ENCODE assay signal across 8 cellular contexts in genomic region chr14:105351920-105352871, GRCh38. TPM values are rescaled to one million over a fixed set of nuclear protein-coding genes. Genes with fewer than 3 reads are reported as not detected.
DNase-seq lines count a peak whose midpoint lies in the region; ATAC-seq and TF ChIP-seq lines count a peak whose summit lies in the region.

No MANE protein-coding gene starts in this region.

- peak; percentile 64 for ATAC-seq in GM18511 (IDR thresholded peaks at IDR 0.05; ENCODE audit: unreplicated experiment)
- peak; percentile 99 for ATAC-seq in stimulated activated naive B cell treated with anti-CD40 and anti-IgM and Interleukin-4, amounts not matched to agents 10 μg/mL and 1 μg/mL and 100 μg/mL, for 72 hours (replicated peaks)

- TF ChIP-seq CTCF in LNCAP (IDR thresholded peaks at IDR 0.05) (peak; percentile 82), Peyer's patch (IDR thresholded peaks at IDR 0.05) (peak; percentile 65 to 93 (median 88)), nephron (IDR thresholded peaks at IDR 0.05; ENCODE audit: unreplicated experiment in 3 of 3) (peak; percentile 74 to 81 (median 80))

- H3K27ac Mint-ChIP-seq in activated T-cell treated with anti-CD3 and anti-CD28 coated beads, Interleukin-2, amount 50 U/mL, for 24 hours = no peak overlapping the region
- H3K27ac Mint-ChIP-seq in nephron = peak overlapping the region in 2 of 3 experiments; percentile 56 to 72
- H3K27ac Mint-ChIP-seq in stimulated activated naive B cell treated with anti-CD40 and anti-IgM and Interleukin-4, amounts not matched to agents 10 μg/mL and 1 μg/mL and 100 μg/mL, for 72 hours = peak overlapping the region; percentile 62

- peaks cover 0 to 3% (median 0%) of the 10 kb centered on the region in 4 donors for H3K4me1 ChIP-seq in Peyer's patch

- peaks cover 3% of the 10 kb centered on the region for H3K4me1 Mint-ChIP-seq in activated T-cell treated with anti-CD3 and anti-CD28 coated beads, Interleukin-2, amount 50 U/mL, for 24 hours (ENCODE audit: low read depth)
- H3K4me1 Mint-ChIP-seq in nephron = peaks cover 8% of the 10 kb centered on the region
- H3K4me1 Mint-ChIP-seq in stimulated activated naive B cell treated with anti-CD40 and anti-IgM and Interleukin-4, amounts not matched to agents 10 μg/mL and 1 μg/mL and 100 μg/mL, for 72 hours = peaks cover 5 to 7% of the 10 kb centered on the region in 2 donors

- no peak for TF ChIP-seq POLR2A in Peyer's patch (IDR thresholded peaks at IDR 0.05)

- H3K4me3 ChIP-seq in Peyer's patch = no peak overlapping the region

- peaks cover 0 to 24% (median 0%) of the 10 kb centered on the region in 3 donors for H3K36me3 ChIP-seq in Peyer's patch

- H3K27ac ChIP-seq in Peyer's patch = no peak overlapping the region

- no peaks in the 10 kb centered on the region for H3K9me3 Mint-ChIP-seq in activated T-cell treated with anti-CD3 and anti-CD28 coated beads, Interleukin-2, amount 50 U/mL, for 24 hours
- H3K9me3 Mint-ChIP-seq in nephron = no peaks in the 10 kb centered on the region
- no peaks in the 10 kb centered on the region for H3K9me3 Mint-ChIP-seq in stimulated activated naive B cell treated with anti-CD40 and anti-IgM and Interleukin-4, amounts not matched to agents 10 μg/mL and 1 μg/mL and 100 μg/mL, for 72 hours

- peaks cover 4% of the 10 kb centered on the region for H3K36me3 Mint-ChIP-seq in activated T-cell treated with anti-CD3 and anti-CD28 coated beads, Interleukin-2, amount 50 U/mL, for 24 hours (ENCODE audit: low read depth)
- no peaks in the 10 kb centered on the region for H3K36me3 Mint-ChIP-seq in nephron (ENCODE audit: low read depth)
- H3K36me3 Mint-ChIP-seq in stimulated activated naive B cell treated with anti-CD40 and anti-IgM and Interleukin-4, amounts not matched to agents 10 μg/mL and 1 μg/mL and 100 μg/mL, for 72 hours = peaks cover 7 to 13% of the 10 kb centered on the region in 2 donors

- no peaks in the 10 kb centered on the region for H3K27me3 ChIP-seq in Peyer's patch

- DNase-seq in A172 (ENCODE audit: low spot score) (peak; percentile 80), Peyer's patch (peak; percentile 82 to 94 (median 86)), fibroblast of gingiva (ENCODE audit: low read depth) (peak; percentile 73)
- DNase-seq in activated T-cell treated with anti-CD3 and anti-CD28 coated beads, Interleukin-2, amount 50 U/mL, for 24 hours = peak; percentile 88
- peak; percentile 80 for DNase-seq in stimulated activated naive B cell treated with anti-CD40 and anti-IgM and Interleukin-4, amounts not matched to agents 10 μg/mL and 1 μg/mL and 100 μg/mL, for 72 hours

- H3K4me3 Mint-ChIP-seq in activated T-cell treated with anti-CD3 and anti-CD28 coated beads, Interleukin-2, amount 50 U/mL, for 24 hours = no peak overlapping the region
- H3K4me3 Mint-ChIP-seq in nephron = no peak overlapping the region
- no peak overlapping the region for H3K4me3 Mint-ChIP-seq in stimulated activated naive B cell treated with anti-CD40 and anti-IgM and Interleukin-4, amounts not matched to agents 10 μg/mL and 1 μg/mL and 100 μg/mL, for 72 hours

- H3K27me3 Mint-ChIP-seq in activated T-cell treated with anti-CD3 and anti-CD28 coated beads, Interleukin-2, amount 50 U/mL, for 24 hours = no peaks in the 10 kb centered on the region
- no peaks in the 10 kb centered on the region for H3K27me3 Mint-ChIP-seq in nephron (ENCODE audit: low read depth)
- no peaks in the 10 kb centered on the region for H3K27me3 Mint-ChIP-seq in stimulated activated naive B cell treated with anti-CD40 and anti-IgM and Interleukin-4, amounts not matched to agents 10 μg/mL and 1 μg/mL and 100 μg/mL, for 72 hours

- H3K9me3 ChIP-seq in Peyer's patch = no peaks in the 10 kb centered on the region

RNA-seq across cellular contexts. Expression of gene PACS2, which starts 37.6 kb away (rescaled TPM):
- 29.8 and 35.9 TPM in 2 replicates for total RNA-seq in A172 (2014; rRNA removed; shearing (Covaris generic))
- total RNA-seq in Peyer's patch = 100 to 1,000 TPM in 3 of 4 donors, 10 to 100 TPM in 1; 77.2 to 158 (median 126) TPM

RNA-seq across cellular contexts. Expression of gene TEX22, which starts 46.1 kb away (rescaled TPM):
- 0.17 TPM in 1 of 2 replicates, not detected in the other for total RNA-seq in A172 (2014; rRNA removed; shearing (Covaris generic))
- 1 to 10 TPM in 1 of 4 donors, under 1 TPM in 2, not detected in 1; 0.35 to 1.6 (median 0.94) TPM for total RNA-seq in Peyer's patch

RNA-seq across cellular contexts. Expression of gene BRF1, which starts 51.4 kb away (rescaled TPM):
- 12.0 and 16.2 TPM in 2 replicates for total RNA-seq in A172 (2014; rRNA removed; shearing (Covaris generic))
- 100 to 1,000 TPM in 1 of 4 donors, 10 to 100 TPM in 3; 40.8 to 112 (median 90.3) TPM for total RNA-seq in Peyer's patch
